ENCODE assay signal across 1 cellular context in genomic region chr2:101332885-101333766, GRCh38.
TF ChIP-seq lines count a peak whose summit lies in the region.

No MANE protein-coding gene starts in this region.

TF ChIP-seq in HepG2, 621 proteins besides CTCF, POLR2A, EP300 and RAD21 (continued from another document and continues in another):
- TF ChIP-seq GTF3A (CRISPR knock-in tag; conservative IDR thresholded peaks at IDR 0.05): no peak
- TF ChIP-seq, protein P1, sequence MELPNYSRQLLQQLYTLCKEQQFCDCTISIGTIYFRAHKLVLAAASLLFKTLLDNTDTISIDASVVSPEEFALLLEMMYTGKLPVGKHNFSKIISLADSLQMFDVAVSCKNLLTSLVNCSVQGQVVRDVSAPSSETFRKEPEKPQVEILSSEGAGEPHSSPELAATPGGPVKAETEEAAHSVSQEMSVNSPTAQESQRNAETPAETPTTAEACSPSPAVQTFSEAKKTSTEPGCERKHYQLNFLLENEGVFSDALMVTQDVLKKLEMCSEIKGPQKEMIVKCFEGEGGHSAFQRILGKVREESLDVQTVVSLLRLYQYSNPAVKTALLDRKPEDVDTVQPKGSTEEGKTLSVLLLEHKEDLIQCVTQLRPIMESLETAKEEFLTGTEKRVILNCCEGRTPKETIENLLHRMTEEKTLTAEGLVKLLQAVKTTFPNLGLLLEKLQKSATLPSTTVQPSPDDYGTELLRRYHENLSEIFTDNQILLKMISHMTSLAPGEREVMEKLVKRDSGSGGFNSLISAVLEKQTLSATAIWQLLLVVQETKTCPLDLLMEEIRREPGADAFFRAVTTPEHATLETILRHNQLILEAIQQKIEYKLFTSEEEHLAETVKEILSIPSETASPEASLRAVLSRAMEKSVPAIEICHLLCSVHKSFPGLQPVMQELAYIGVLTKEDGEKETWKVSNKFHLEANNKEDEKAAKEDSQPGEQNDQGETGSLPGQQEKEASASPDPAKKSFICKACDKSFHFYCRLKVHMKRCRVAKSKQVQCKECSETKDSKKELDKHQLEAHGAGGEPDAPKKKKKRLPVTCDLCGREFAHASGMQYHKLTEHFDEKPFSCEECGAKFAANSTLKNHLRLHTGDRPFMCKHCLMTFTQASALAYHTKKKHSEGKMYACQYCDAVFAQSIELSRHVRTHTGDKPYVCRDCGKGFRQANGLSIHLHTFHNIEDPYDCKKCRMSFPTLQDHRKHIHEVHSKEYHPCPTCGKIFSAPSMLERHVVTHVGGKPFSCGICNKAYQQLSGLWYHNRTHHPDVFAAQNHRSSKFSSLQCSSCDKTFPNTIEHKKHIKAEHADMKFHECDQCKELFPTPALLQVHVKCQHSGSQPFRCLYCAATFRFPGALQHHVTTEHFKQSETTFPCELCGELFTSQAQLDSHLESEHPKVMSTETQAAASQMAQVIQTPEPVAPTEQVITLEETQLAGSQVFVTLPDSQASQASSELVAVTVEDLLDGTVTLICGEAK (IDR thresholded peaks at IDR 0.05): no peak
- TF ChIP-seq, protein P1 (CRISPR knock-in tag; IDR thresholded peaks at IDR 0.05): no peak
- peak; percentile 96 for TF ChIP-seq HMG20A (CRISPR knock-in tag; IDR thresholded peaks at IDR 0.05; ENCODE audit: borderline replicate concordance)
- no peak for TF ChIP-seq ZBTB42 (CRISPR knock-in tag; IDR thresholded peaks at IDR 0.05)
- no peak; the same call in 1 of the 2 replicates for TF ChIP-seq ZSCAN29 (CRISPR knock-in tag; conservative IDR thresholded peaks at IDR 0.05)
- no peak for TF ChIP-seq TEAD2 (CRISPR knock-in tag; IDR thresholded peaks at IDR 0.05)
- TF ChIP-seq AHDC1 (CRISPR knock-in tag; IDR thresholded peaks at IDR 0.05; ENCODE audit: borderline replicate concordance): peak; percentile 93; the same call in 1 of the 2 replicates
- TF ChIP-seq ZNF337 (CRISPR knock-in tag; IDR thresholded peaks at IDR 0.05; ENCODE audit: borderline replicate concordance, low read depth): no peak
- TF ChIP-seq MED1 (CRISPR knock-in tag; IDR thresholded peaks at IDR 0.05): peak; percentile 75
- no peak for TF ChIP-seq ZNF550 (CRISPR knock-in tag; IDR thresholded peaks at IDR 0.05; ENCODE audit: borderline replicate concordance)
- TF ChIP-seq, protein P2, sequence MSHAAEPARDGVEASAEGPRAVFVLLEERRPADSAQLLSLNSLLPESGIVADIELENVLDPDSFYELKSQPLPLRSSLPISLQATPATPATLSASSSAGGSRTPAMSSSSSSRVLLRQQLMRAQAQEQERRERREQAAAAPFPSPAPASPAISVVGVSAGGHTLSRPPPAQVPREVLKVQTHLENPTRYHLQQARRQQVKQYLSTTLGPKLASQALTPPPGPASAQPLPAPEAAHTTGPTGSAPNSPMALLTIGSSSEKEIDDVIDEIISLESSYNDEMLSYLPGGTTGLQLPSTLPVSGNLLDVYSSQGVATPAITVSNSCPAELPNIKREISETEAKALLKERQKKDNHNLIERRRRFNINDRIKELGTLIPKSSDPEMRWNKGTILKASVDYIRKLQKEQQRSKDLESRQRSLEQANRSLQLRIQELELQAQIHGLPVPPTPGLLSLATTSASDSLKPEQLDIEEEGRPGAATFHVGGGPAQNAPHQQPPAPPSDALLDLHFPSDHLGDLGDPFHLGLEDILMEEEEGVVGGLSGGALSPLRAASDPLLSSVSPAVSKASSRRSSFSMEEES (CRISPR knock-in tag; IDR thresholded peaks at IDR 0.05): no peak
- TF ChIP-seq ZNF563 (CRISPR knock-in tag; IDR thresholded peaks at IDR 0.05): no peak
- TF ChIP-seq, protein P3, sequence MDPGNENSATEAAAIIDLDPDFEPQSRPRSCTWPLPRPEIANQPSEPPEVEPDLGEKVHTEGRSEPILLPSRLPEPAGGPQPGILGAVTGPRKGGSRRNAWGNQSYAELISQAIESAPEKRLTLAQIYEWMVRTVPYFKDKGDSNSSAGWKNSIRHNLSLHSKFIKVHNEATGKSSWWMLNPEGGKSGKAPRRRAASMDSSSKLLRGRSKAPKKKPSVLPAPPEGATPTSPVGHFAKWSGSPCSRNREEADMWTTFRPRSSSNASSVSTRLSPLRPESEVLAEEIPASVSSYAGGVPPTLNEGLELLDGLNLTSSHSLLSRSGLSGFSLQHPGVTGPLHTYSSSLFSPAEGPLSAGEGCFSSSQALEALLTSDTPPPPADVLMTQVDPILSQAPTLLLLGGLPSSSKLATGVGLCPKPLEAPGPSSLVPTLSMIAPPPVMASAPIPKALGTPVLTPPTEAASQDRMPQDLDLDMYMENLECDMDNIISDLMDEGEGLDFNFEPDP (CRISPR knock-in tag; conservative IDR thresholded peaks at IDR 0.05): no peak
- TF ChIP-seq, protein P4, sequence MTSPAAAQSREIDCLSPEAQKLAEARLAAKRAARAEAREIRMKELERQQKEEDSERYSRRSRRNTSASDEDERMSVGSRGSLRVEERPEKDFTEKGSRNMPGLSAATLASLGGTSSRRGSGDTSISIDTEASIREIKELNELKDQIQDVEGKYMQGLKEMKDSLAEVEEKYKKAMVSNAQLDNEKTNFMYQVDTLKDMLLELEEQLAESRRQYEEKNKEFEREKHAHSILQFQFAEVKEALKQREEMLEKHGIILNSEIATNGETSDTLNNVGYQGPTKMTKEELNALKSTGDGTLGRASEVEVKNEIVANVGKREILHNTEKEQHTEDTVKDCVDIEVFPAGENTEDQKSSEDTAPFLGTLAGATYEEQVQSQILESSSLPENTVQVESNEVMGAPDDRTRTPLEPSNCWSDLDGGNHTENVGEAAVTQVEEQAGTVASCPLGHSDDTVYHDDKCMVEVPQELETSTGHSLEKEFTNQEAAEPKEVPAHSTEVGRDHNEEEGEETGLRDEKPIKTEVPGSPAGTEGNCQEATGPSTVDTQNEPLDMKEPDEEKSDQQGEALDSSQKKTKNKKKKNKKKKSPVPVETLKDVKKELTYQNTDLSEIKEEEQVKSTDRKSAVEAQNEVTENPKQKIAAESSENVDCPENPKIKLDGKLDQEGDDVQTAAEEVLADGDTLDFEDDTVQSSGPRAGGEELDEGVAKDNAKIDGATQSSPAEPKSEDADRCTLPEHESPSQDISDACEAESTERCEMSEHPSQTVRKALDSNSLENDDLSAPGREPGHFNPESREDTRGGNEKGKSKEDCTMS (CRISPR knock-in tag; conservative IDR thresholded peaks at IDR 0.05): no peak
- TF ChIP-seq HNRNPLL (IDR thresholded peaks at IDR 0.05; ENCODE audit: low read depth, low read length, poor library complexity, severe bottlenecking): no peak
- peak; percentile 70; the same call in 1 of the 2 replicates for TF ChIP-seq MIER3 (CRISPR knock-in tag; IDR thresholded peaks at IDR 0.05; ENCODE audit: borderline replicate concordance)
- no peak; the same call in 1 of the 2 replicates for TF ChIP-seq HMG20B (CRISPR knock-in tag; conservative IDR thresholded peaks at IDR 0.05)
- no peak for TF ChIP-seq ZNF720 (CRISPR knock-in tag; IDR thresholded peaks at IDR 0.05)
- no peak for TF ChIP-seq ZNF597 (CRISPR knock-in tag; IDR thresholded peaks at IDR 0.05)
- TF ChIP-seq, protein P5, sequence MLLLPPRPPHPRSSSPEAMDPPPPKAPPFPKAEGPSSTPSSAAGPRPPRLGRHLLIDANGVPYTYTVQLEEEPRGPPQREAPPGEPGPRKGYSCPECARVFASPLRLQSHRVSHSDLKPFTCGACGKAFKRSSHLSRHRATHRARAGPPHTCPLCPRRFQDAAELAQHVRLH (CRISPR knock-in tag; IDR thresholded peaks at IDR 0.05; ENCODE audit: borderline replicate concordance, low read depth): no peak
- peak; percentile 28; the same call in 1 of the 2 replicates for TF ChIP-seq ATF2 (CRISPR knock-in tag; IDR thresholded peaks at IDR 0.05)
- peak; percentile 78; the same call in 1 of the 2 replicates for TF ChIP-seq CHD4 (IDR thresholded peaks at IDR 0.05; ENCODE audit: borderline replicate concordance, low read length)
- TF ChIP-seq ZSCAN5A (CRISPR knock-in tag; IDR thresholded peaks at IDR 0.05; ENCODE audit: borderline replicate concordance): no peak
- no peak for TF ChIP-seq SRSF9 (IDR thresholded peaks at IDR 0.05; ENCODE audit: borderline replicate concordance, insufficient read depth, low read depth, low read length, poor library complexity, severe bottlenecking)
- 0 out of 2 replicates have a peak, but pooled peaks have one; percentile 64 for TF ChIP-seq RORA (CRISPR knock-in tag; IDR thresholded peaks at IDR 0.05)
